In the genomic region with DNA sequence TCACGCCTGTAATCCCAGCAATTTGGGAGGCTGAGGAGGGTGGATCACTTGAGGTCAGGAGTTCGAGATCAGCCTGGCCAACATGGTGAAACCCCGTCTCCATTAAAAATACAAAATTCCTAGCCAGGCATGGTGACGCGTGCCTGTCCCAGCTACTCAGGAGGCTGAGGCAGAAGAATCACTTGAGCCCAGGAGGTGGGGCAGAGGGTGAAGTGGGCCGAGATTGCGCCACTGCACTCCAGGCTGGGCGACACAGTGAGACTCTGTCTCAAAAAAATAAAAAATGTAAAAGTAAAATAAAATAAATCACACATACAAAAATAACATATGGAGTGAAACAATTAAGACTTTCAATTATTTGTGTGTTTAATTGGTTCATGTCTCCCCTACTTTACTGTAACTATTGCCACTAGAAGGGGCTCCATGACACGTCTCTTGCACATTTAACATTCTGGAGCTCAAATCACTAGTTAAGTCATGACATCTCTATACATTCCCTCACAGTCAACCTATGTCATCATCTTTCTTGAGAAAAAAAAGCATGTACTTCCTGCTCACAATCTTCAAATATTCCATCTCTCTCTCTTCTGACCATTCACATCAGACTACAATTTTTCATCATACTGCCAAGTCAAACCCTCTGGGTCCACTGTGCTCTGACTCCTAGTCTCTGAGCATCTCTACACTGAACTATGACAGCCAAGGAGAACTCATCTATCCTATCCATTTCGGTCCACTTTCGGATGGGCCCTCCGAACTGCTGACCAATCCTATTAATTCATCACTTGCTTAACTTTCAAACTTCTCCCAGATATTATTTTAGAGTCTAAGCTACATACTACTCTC, we compare ENCODE assay signal across 18 cellular contexts. TPM values are rescaled to one million over a fixed set of nuclear protein-coding genes. Genes with fewer than 3 reads are reported as not detected.
A peak's percentile ranks its signal among the peaks of the same experiment; 100 is the strongest.
DNase-seq lines count a peak whose midpoint lies in the region; ATAC-seq, FAIRE-seq and TF ChIP-seq lines count a peak whose summit lies in the region.
"Had no signal": no experiment of that assay in that cellular context is flagged by ENCODE, and none has a peak within 500 bp of the region (broad histone marks: within the 10 kb centered on the region; RNA-seq: fewer than 3 reads in every experiment).

No MANE protein-coding gene starts in this region.

- no peaks in the 10 kb centered on the region for H3K27me3 Mint-ChIP-seq in activated CD4-positive, alpha-beta T cell treated with anti-CD3 and anti-CD28 coated beads for 36 hours
- H3K27me3 Mint-ChIP-seq in central memory CD8-positive, alpha-beta T cell, result no peaks in the 10 kb centered on the region
- no peaks in the 10 kb centered on the region for H3K27me3 Mint-ChIP-seq in osteocyte (ENCODE audit: unreplicated experiment)
- H3K27me3 Mint-ChIP-seq: activated naive CD4-positive, alpha-beta T cell treated with anti-CD3 and anti-CD28 coated beads, Interleukin-2, amount 10 ng/mL, durations not matched to agents 7 days and 5 days had no signal

- H3K36me3 ChIP-seq in HEK293 (ENCODE audit: control insufficient read depth in 2 of 2, insufficient read depth in 1 of 2, low read length in 2 of 2), result peaks cover 0 to 3% of the 10 kb centered on the region in 2 experiments; a peak in 1 of 3 replicates
- H3K36me3 ChIP-seq: ovary, uterus had no signal

- POLR2A ChIA-PET in activated CD4-positive, alpha-beta T cell treated with anti-CD3 and anti-CD28 coated beads for 36 hours (lab: Charles Lee), result interaction anchor here (0.6 kb wide), 1 partner anchor 167 kb away, joined by 3 read pairs; no protein-coding TSS in a partner anchor
- POLR2A ChIA-PET in HEK293 (lab: Yijun Ruan, JAX), result no interaction called here

- peak; percentile 25 for ATAC-seq in activated CD4-positive, alpha-beta T cell treated with anti-CD3 and anti-CD28 coated beads for 36 hours
- no peak for ATAC-seq in central memory CD8-positive, alpha-beta T cell (replicated peaks; ENCODE audit: extremely low read depth, poor library complexity, severe bottlenecking)
- ATAC-seq in GM18867 (IDR thresholded peaks at IDR 0.05; ENCODE audit: unreplicated experiment), result no peak

- FAIRE-seq in urothelium cell line (lab: Jason Lieb, UNC), result no peak
- FAIRE-seq: A204.1, GM12878 had no signal

- no peak for DNase-seq in activated CD4-positive, alpha-beta T cell treated with anti-CD3 and anti-CD28 coated beads for 36 hours
- no peak for DNase-seq in activated CD4-positive, alpha-beta T cell treated with anti-CD3 and anti-CD28 coated beads, Interleukin-2, amount 50 U/mL, for 1 hour
- no peak for DNase-seq in central memory CD8-positive, alpha-beta T cell (ENCODE audit: low spot score in 2 of 2)
- no peak for DNase-seq in osteocyte (ENCODE audit: extremely low spot score, unreplicated experiment)
- no peak for DNase-seq in stimulated activated CD4-positive, alpha-beta T cell treated with anti-CD3 and anti-CD28 coated beads, Interleukin-12 subunit alpha, Interleukin-12 subunit beta, amount 100 ng/mL, for 4 hours
- DNase-seq in urothelium cell line (ENCODE audit: low spot score), result no peak
- DNase-seq: activated CD8-positive, alpha-beta memory T cell treated with anti-CD3 and anti-CD28 coated beads, Interleukin-2, amount 50 U/mL, for 4 hours; activated naive CD4-positive, alpha-beta T cell treated with anti-CD3 and anti-CD28 coated beads, Interleukin-2, amount 10 ng/mL, durations not matched to agents 7 days and 5 days; NCI-H1092; NCI-H82; ovary; SW 1271; uterus had no signal

- H3K4me1 Mint-ChIP-seq in activated CD4-positive, alpha-beta T cell treated with anti-CD3 and anti-CD28 coated beads for 36 hours, result peaks cover 51% of the 10 kb centered on the region
- H3K4me1 Mint-ChIP-seq in central memory CD8-positive, alpha-beta T cell, result peaks cover 35% of the 10 kb centered on the region
- peaks cover 50% of the 10 kb centered on the region for H3K4me1 Mint-ChIP-seq in osteocyte (ENCODE audit: unreplicated experiment)

- no peak overlapping the region for H3K4me3 Mint-ChIP-seq in activated CD4-positive, alpha-beta T cell treated with anti-CD3 and anti-CD28 coated beads for 36 hours
- no peak overlapping the region for H3K4me3 Mint-ChIP-seq in central memory CD8-positive, alpha-beta T cell
- no peak overlapping the region for H3K4me3 Mint-ChIP-seq in osteocyte (ENCODE audit: unreplicated experiment)
- H3K4me3 Mint-ChIP-seq: activated naive CD4-positive, alpha-beta T cell treated with anti-CD3 and anti-CD28 coated beads, Interleukin-2, amount 10 ng/mL, durations not matched to agents 7 days and 5 days had no signal

- intact Hi-C loops in activated CD4-positive, alpha-beta T cell treated with anti-CD3 and anti-CD28 coated beads for 36 hours (cut with DNase I, micrococcal nuclease), result loop anchor here in 1 of 2 experiments (10.0 kb wide), 2 partner anchors 615 to 875 kb away; a partner anchor contains a TSS

- peaks cover 16% of the 10 kb centered on the region for H3K36me3 Mint-ChIP-seq in activated CD4-positive, alpha-beta T cell treated with anti-CD3 and anti-CD28 coated beads for 36 hours (ENCODE audit: low read depth)
- H3K36me3 Mint-ChIP-seq in central memory CD8-positive, alpha-beta T cell (ENCODE audit: insufficient read depth), result peaks cover 7% of the 10 kb centered on the region
- peaks cover 13% of the 10 kb centered on the region for H3K36me3 Mint-ChIP-seq in osteocyte (ENCODE audit: unreplicated experiment)

- H3K4me3 ChIP-seq in HEK293 (ENCODE audit: low read depth, low read length), result no peak overlapping the region
- H3K4me3 ChIP-seq: GM12878, ovary, skin epidermis, uterus had no signal

- H3K27ac ChIP-seq in HEK293 (ENCODE audit: extremely low read depth, low read depth, low read length), result no peak overlapping the region
- H3K27ac ChIP-seq: ovary, skin epidermis, uterus had no signal

- H3K9me3 ChIP-seq in HEK293 (ENCODE audit: control insufficient read depth, insufficient read depth, low read depth, low read length), result no peaks in the 10 kb centered on the region
- H3K9me3 ChIP-seq: ovary, uterus had no signal

- peak overlapping the region; percentile 39 for H3K27ac Mint-ChIP-seq in activated CD4-positive, alpha-beta T cell treated with anti-CD3 and anti-CD28 coated beads for 36 hours
- peak overlapping the region; percentile 90 for H3K27ac Mint-ChIP-seq in central memory CD8-positive, alpha-beta T cell (ENCODE audit: low read depth)
- H3K27ac Mint-ChIP-seq in osteocyte (ENCODE audit: unreplicated experiment), result peak overlapping the region; percentile 59
- H3K27ac Mint-ChIP-seq: activated naive CD4-positive, alpha-beta T cell treated with anti-CD3 and anti-CD28 coated beads, Interleukin-2, amount 10 ng/mL, durations not matched to agents 7 days and 5 days had no signal

- TF ChIP-seq CTCF in HEK293 (tag by site-specific recombination; IDR thresholded peaks at IDR 0.05) (no peak), osteocyte (IDR thresholded peaks at IDR 0.05) (no peak)

- no peaks in the 10 kb centered on the region for H3K4me1 ChIP-seq in HEK293 (ENCODE audit: control insufficient read depth, insufficient read depth, low read length)
- H3K4me1 ChIP-seq: uterus had no signal

- CTCF ChIA-PET in activated CD4-positive, alpha-beta T cell treated with anti-CD3 and anti-CD28 coated beads for 36 hours (lab: Charles Lee), result interaction anchor here (4.1 kb wide), 1 partner anchor 10 kb away, joined by 15 read pairs; no protein-coding TSS in a partner anchor
- CTCF ChIA-PET in HEK293 (lab: Yijun Ruan, JAX), result no interaction called here

- H3K9me3 Mint-ChIP-seq in activated CD4-positive, alpha-beta T cell treated with anti-CD3 and anti-CD28 coated beads for 36 hours (ENCODE audit: low read depth), result no peaks in the 10 kb centered on the region
- H3K9me3 Mint-ChIP-seq in central memory CD8-positive, alpha-beta T cell, result no peaks in the 10 kb centered on the region
- H3K9me3 Mint-ChIP-seq in osteocyte (ENCODE audit: unreplicated experiment), result no peaks in the 10 kb centered on the region
- H3K9me3 Mint-ChIP-seq: activated naive CD4-positive, alpha-beta T cell treated with anti-CD3 and anti-CD28 coated beads, Interleukin-2, amount 10 ng/mL, durations not matched to agents 7 days and 5 days had no signal

TF ChIP-seq in HEK293, 187 proteins besides CTCF, POLR2A, EP300 and RAD21:
- TF ChIP-seq ZNF184 (tag by site-specific recombination; IDR thresholded peaks at IDR 0.05) (no peak), ZNF600 (tag by site-specific recombination; IDR thresholded peaks at IDR 0.05) (0 out of 2 replicates have a peak, but pooled peaks have one; percentile 26)
- TF ChIP-seq, protein P1, sequence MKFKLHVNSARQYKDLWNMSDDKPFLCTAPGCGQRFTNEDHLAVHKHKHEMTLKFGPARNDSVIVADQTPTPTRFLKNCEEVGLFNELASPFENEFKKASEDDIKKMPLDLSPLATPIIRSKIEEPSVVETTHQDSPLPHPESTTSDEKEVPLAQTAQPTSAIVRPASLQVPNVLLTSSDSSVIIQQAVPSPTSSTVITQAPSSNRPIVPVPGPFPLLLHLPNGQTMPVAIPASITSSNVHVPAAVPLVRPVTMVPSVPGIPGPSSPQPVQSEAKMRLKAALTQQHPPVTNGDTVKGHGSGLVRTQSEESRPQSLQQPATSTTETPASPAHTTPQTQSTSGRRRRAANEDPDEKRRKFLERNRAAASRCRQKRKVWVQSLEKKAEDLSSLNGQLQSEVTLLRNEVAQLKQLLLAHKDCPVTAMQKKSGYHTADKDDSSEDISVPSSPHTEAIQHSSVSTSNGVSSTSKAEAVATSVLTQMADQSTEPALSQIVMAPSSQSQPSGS (tag by site-specific recombination; IDR thresholded peaks at IDR 0.05; ENCODE audit: low read depth), result peak; percentile 12; the same call in 1 of the 2 replicates

RNA-seq across cellular contexts. Expression of a gene that starts 6.7 kb away (rescaled TPM):
- 10 to 100 TPM; 31.0 to 36.1 TPM for total RNA-seq in activated CD4-positive, alpha-beta T cell treated with anti-CD3 and anti-CD28 coated beads for 36 hours
- total RNA-seq in osteocyte, result 48.3 and 59.3 TPM in 2 replicates

RNA-seq across cellular contexts. Expression of a gene that starts 56.9 kb away (rescaled TPM):
- 10 to 100 TPM; 30.0 to 34.3 TPM for total RNA-seq in activated CD4-positive, alpha-beta T cell treated with anti-CD3 and anti-CD28 coated beads for 36 hours
- total RNA-seq in osteocyte, result 41.3 and 41.4 TPM in 2 replicates

Comparison
In these comparisons a context has a peak if more than half of its experiments do, and no peak if none do; other contexts are left out.
1. H3K27ac Mint-ChIP-seq: peak in every context shown above with its lines; median percentile 90 in central memory CD8-positive, alpha-beta T cell; 59 in osteocyte; 39 in activated CD4-positive, alpha-beta T cell treated with anti-CD3 and anti-CD28 coated beads for 36 hours.